ENCODE assay signal across 8 cellular contexts in genomic region chr1:232389744-232390143, GRCh38.
"Had no signal": no experiment of that assay in that cellular context is flagged by ENCODE, and none has a peak within 500 bp of the region (broad histone marks: within the 10 kb centered on the region; RNA-seq: fewer than 3 reads in every experiment).

No MANE protein-coding gene starts in this region.

- H3K4me3 ChIP-seq: GM12878 had no signal

- ATAC-seq: GM12878 had no signal

- DNase-seq: GDM1, GF-D8 had no signal

- FAIRE-seq: G401.6, GM12878, GM12891, GM12892, GM18507, GM19239 had no signal
